Comparison of ENCODE assay signal across 2 cellular contexts in the genomic region with DNA sequence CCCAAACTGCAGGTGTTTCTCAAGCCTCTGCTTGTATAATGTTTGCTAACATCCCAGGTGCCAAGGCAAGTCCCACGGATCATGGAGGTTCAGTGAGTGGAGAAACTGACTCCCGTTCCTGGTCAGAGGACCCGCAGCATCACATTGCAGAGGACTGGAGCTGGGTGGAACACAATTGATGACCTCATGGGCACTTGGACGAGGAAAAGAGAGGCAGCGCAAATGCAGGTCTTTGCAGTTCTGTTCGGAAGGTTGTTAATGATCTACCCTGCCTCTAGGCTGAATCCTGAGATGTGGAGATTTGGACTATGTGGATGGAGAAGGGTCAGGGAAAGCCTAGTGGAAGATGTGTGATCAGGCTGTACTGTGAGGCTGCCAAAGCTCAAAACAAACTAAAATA.
TF ChIP-seq lines count a peak whose summit lies in the region.

No MANE protein-coding gene starts in this region.

TF ChIP-seq in liver, 16 proteins besides CTCF, POLR2A, EP300 and RAD21 (continued from another document):
- TF ChIP-seq ZBTB33 (IDR thresholded peaks at IDR 0.05) (peak; percentile 66), HNF4A (conservative IDR thresholded peaks at IDR 0.05) (peak; percentile 54 to 77), RXRA (IDR thresholded peaks at IDR 0.05) (peak; percentile 87 to 94), GABPA (IDR thresholded peaks at IDR 0.05 in 1 of 2, conservative IDR thresholded peaks at IDR 0.05 in 1 of 2) (peak in 1 of 2 donors; percentile 42), JUND (IDR thresholded peaks at IDR 0.05) (peak; percentile 83 to 96), TAF1 (conservative IDR thresholded peaks at IDR 0.05) (no peak), FOXA2 (IDR thresholded peaks at IDR 0.05) (peak; percentile 22), EGR1 (IDR thresholded peaks at IDR 0.05; ENCODE audit: low read depth in 2 of 2) (peak in 1 of 2 donors; percentile 88), MAX (IDR thresholded peaks at IDR 0.05) (peak; percentile 79), SP1 (IDR thresholded peaks at IDR 0.05) (peak; percentile 85), YY1 (IDR thresholded peaks at IDR 0.05) (peak; percentile 89)
- TF ChIP-seq, protein P1, sequence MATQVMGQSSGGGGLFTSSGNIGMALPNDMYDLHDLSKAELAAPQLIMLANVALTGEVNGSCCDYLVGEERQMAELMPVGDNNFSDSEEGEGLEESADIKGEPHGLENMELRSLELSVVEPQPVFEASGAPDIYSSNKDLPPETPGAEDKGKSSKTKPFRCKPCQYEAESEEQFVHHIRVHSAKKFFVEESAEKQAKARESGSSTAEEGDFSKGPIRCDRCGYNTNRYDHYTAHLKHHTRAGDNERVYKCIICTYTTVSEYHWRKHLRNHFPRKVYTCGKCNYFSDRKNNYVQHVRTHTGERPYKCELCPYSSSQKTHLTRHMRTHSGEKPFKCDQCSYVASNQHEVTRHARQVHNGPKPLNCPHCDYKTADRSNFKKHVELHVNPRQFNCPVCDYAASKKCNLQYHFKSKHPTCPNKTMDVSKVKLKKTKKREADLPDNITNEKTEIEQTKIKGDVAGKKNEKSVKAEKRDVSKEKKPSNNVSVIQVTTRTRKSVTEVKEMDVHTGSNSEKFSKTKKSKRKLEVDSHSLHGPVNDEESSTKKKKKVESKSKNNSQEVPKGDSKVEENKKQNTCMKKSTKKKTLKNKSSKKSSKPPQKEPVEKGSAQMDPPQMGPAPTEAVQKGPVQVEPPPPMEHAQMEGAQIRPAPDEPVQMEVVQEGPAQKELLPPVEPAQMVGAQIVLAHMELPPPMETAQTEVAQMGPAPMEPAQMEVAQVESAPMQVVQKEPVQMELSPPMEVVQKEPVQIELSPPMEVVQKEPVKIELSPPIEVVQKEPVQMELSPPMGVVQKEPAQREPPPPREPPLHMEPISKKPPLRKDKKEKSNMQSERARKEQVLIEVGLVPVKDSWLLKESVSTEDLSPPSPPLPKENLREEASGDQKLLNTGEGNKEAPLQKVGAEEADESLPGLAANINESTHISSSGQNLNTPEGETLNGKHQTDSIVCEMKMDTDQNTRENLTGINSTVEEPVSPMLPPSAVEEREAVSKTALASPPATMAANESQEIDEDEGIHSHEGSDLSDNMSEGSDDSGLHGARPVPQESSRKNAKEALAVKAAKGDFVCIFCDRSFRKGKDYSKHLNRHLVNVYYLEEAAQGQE (IDR thresholded peaks at IDR 0.05): peak; percentile 85
TF ChIP-seq in liver: peak in this region for 14.

TF ChIP-seq in HepG2, 621 proteins besides CTCF, POLR2A, EP300 and RAD21 (continued from another document):
- no peak for TF ChIP-seq ZNF597 (CRISPR knock-in tag; IDR thresholded peaks at IDR 0.05)
- TF ChIP-seq ZNF33A (CRISPR knock-in tag; IDR thresholded peaks at IDR 0.05; ENCODE audit: borderline replicate concordance): no peak
- TF ChIP-seq SMARCE1 (IDR thresholded peaks at IDR 0.05; ENCODE audit: borderline replicate concordance): no peak
- TF ChIP-seq ZNF562 (CRISPR knock-in tag; IDR thresholded peaks at IDR 0.05; ENCODE audit: borderline replicate concordance): no peak
- no peak for TF ChIP-seq CENPX (CRISPR knock-in tag; IDR thresholded peaks at IDR 0.05)
- TF ChIP-seq ZNF879 (CRISPR knock-in tag; IDR thresholded peaks at IDR 0.05): no peak
